In the genomic region with DNA sequence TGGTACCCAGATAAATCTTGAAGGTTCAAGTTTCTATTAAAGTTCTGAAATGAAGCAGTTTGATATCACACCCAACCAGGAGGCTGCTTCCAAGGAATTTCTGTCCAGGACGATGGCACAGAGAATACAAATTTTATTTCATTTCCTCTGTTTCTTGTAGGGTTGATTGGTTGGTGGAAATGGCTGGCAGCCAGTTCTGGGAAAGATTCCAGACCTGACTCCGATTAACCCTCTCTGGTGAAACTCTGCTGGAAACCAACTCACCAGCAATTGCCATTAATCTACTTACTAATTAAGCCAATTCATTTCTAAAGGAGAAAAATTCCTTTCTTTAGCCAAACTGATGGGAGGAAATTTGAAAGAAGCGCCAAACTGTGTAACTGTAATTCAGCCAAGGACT, we compare ENCODE assay signal across 22 cellular contexts. TPM values are rescaled to one million over a fixed set of nuclear protein-coding genes. Genes with fewer than 3 reads are reported as not detected.
DNase-seq lines count a peak whose midpoint lies in the region; TF ChIP-seq lines count a peak whose summit lies in the region.
"Had no signal": no experiment of that assay in that cellular context is flagged by ENCODE, and none has a peak within 500 bp of the region (broad histone marks: within the 10 kb centered on the region; RNA-seq: fewer than 3 reads in every experiment).

No MANE protein-coding gene starts in this region.

- BruUV-seq in A673 (replicated peaks; lab: Mats Ljungman, UMichigan) = no TSS peak

- H3K9me3 ChIP-seq in A673 (ENCODE audit: low read depth, low read length, poor library complexity, severe bottlenecking) (no peaks in the 10 kb centered on the region), SK-N-MC (ENCODE audit: low read depth, low read length) (no peaks in the 10 kb centered on the region)
- H3K9me3 ChIP-seq: BE2C, HAP-1 had no signal

- H3K4me1 ChIP-seq in A673 (ENCODE audit: insufficient read depth, low read length, poor library complexity, severe bottlenecking) = peaks cover 6% of the 10 kb centered on the region
- H3K4me1 ChIP-seq: BE2C, HAP-1 had no signal

- H3K27ac ChIP-seq in A673 (ENCODE audit: low read depth, low read length, poor library complexity, severe bottlenecking) = no peak overlapping the region
- H3K27ac ChIP-seq in SK-N-MC = no peak overlapping the region

- H3K4me3 ChIP-seq in A673 (ENCODE audit: low read depth, low read length, poor library complexity, severe bottlenecking) (no peak overlapping the region), LNCaP clone FGC (ENCODE audit: low read depth, low read length) (no peak overlapping the region), SK-N-MC (0 out of 2 replicates have a peak overlapping the region, but pooled peaks have one; percentile 22), retinal pigment epithelial cell (ENCODE audit: low read length) (no peak overlapping the region)
- H3K4me3 ChIP-seq: GM12878, HAP-1 had no signal

- peak; percentile 21 for DNase-seq in A673 (ENCODE audit: low spot score)
- DNase-seq in LNCaP clone FGC (ENCODE audit: low read depth) = peak; percentile 37
- DNase-seq in SK-N-MC (ENCODE audit: low read depth, low spot score) = no peak
- DNase-seq in retinal pigment epithelial cell (ENCODE audit: low read depth) = peak; percentile 32
- no peak for DNase-seq in activated effector memory CD4-positive, alpha-beta T cell treated with anti-CD3 and anti-CD28 coated beads, Interleukin-2, amount 50 U/mL, for 16 hours
- DNase-seq in anterior cingulate cortex (lab: John Stamatoyannopoulos, UW) = no peak
- DNase-seq: ACHN; BE2C; C1 segment of cervical spinal cord; CD4-positive, CD25-positive, alpha-beta regulatory T cell; CD8-positive, alpha-beta memory T cell; COR-L47; DMS 273 treated with DMSO at 0.1 percent for 48 hours; DMS53; DND-41; EL had no signal

- TF ChIP-seq CTCF in A673 (conservative IDR thresholded peaks at IDR 0.05; ENCODE audit: low read depth, low read length) = no peak
- TF ChIP-seq CTCF in LNCaP clone FGC (IDR thresholded peaks at IDR 0.05; ENCODE audit: control insufficient read depth, extremely low read depth, insufficient read depth) = no peak
- TF ChIP-seq CTCF in retinal pigment epithelial cell (conservative IDR thresholded peaks at IDR 0.05; ENCODE audit: low read depth, low read length) = no peak

- no peak overlapping the region for H3K9ac ChIP-seq in SK-N-MC (ENCODE audit: insufficient read length)

- H3K27me3 ChIP-seq in A673 (replicated peaks; ENCODE audit: insufficient read depth, low read depth, low read length, poor library complexity) = peaks cover 99% of the 10 kb centered on the region

- CTCF ChIA-PET in A673 (lab: Charles Lee) = no interaction called here

- no peaks in the 10 kb centered on the region for H3K36me3 ChIP-seq in A673 (ENCODE audit: insufficient read depth, low read length, poor library complexity, severe bottlenecking)
- H3K36me3 ChIP-seq in SK-N-MC (ENCODE audit: insufficient read depth, low read length) = no peaks in the 10 kb centered on the region
- H3K36me3 ChIP-seq: BE2C, HAP-1 had no signal

- intact Hi-C loops in A673 (cut with micrococcal nuclease; ENCODE audit: unreplicated experiment) = no loop called here

- POLR2A ChIA-PET in A673 (lab: Charles Lee; ENCODE audit: low non-redundant PET) = no interaction called here

RNA-seq across cellular contexts. Expression of gene PTF1A, which starts 10.6 kb away (rescaled TPM):
- total RNA-seq in A673 (2021) = not detected in 2 replicates
- total RNA-seq: A172; CD4-positive, CD25-positive, alpha-beta regulatory T cell; CD8-positive, alpha-beta memory T cell; G401; GM12878; H4; HT-29 had no signal

Comparison
In these comparisons a context has a peak if more than half of its experiments do, and no peak if none do; other contexts are left out.
1. DNase-seq: peak in A673 (single experiment), LNCaP clone FGC (single experiment) and retinal pigment epithelial cell (single experiment); none in SK-N-MC (single experiment), activated effector memory CD4-positive, alpha-beta T cell treated with anti-CD3 and anti-CD28 coated beads, Interleukin-2, amount 50 U/mL, for 16 hours (single experiment) and anterior cingulate cortex (0 of 58).